9 cellular contexts compared by ENCODE assay signal in genomic region chr2:205868773-205869333, GRCh38.
DNase-seq lines count a peak whose midpoint lies in the region; ATAC-seq and TF ChIP-seq lines count a peak whose summit lies in the region.
"Had no signal": no experiment of that assay in that cellular context is flagged by ENCODE, and none has a peak within 500 bp of the region (broad histone marks: within the 10 kb centered on the region; RNA-seq: fewer than 3 reads in every experiment).

No MANE protein-coding gene starts in this region.

- H3K14ac ChIP-seq in IMR-90 (replicated peaks; ENCODE audit: low read depth, low read length) = no peak overlapping the region

- BruUV-seq in MCF 10A (replicated peaks; lab: Mats Ljungman, UMichigan) (no TSS peak), IMR-90 (replicated peaks; lab: Mats Ljungman, UMichigan) (no TSS peak)

- H3K27me3 Mint-ChIP-seq in MCF 10A (ENCODE audit: insufficient read depth, unreplicated experiment) = no peaks in the 10 kb centered on the region
- H3K27me3 Mint-ChIP-seq in stimulated activated naive CD8-positive, alpha-beta T cell treated with anti-CD3 and anti-CD28 coated beads, Interleukin-15, amount 100 ng/mL, for 72 hours = peaks cover 63% of the 10 kb centered on the region
- H3K27me3 Mint-ChIP-seq in chondrocyte (ENCODE audit: low read depth) = peaks cover 4% of the 10 kb centered on the region

- no peaks in the 10 kb centered on the region for H3K79me1 ChIP-seq in IMR-90 (ENCODE audit: low read depth in 1 of 2, low read length in 2 of 2)

- H4K8ac ChIP-seq in IMR-90 (ENCODE audit: low read depth in 2 of 2, low read length in 2 of 2) = no peak overlapping the region

- DNase-seq in MCF 10A (ENCODE audit: unreplicated experiment) (peak; percentile 50), breast epithelium (ENCODE audit: low spot score in 2 of 2) (no peak), IMR-90 (peak; percentile 61), astrocyte of the hippocampus (ENCODE audit: low read depth, low spot score) (peak; percentile 87), chondrocyte (ENCODE audit: low spot score) (no peak), hypothalamus (lab: John Stamatoyannopoulos, UW) (no peak), anterior cingulate cortex (lab: John Stamatoyannopoulos, UW) (no peak)
- peak; percentile 42 to 69 for DNase-seq in stimulated activated naive CD8-positive, alpha-beta T cell treated with anti-CD3 and anti-CD28 coated beads, Interleukin-15, amount 100 ng/mL, for 72 hours
- DNase-seq: NCI-H1105 treated with DMSO at 0.1 percent for 48 hours had no signal

- H3K56ac ChIP-seq in IMR-90 (ENCODE audit: extremely low read depth, insufficient read depth, low read length) = no peak overlapping the region

- no peak overlapping the region for H3K23ac ChIP-seq in IMR-90 (ENCODE audit: low read depth, low read length)

- no peaks in the 10 kb centered on the region for H3K27me3 ChIP-seq in breast epithelium
- H3K27me3 ChIP-seq in IMR-90 (ENCODE audit: control insufficient read depth, insufficient read depth, low read length) = peaks cover 12% of the 10 kb centered on the region

- TF ChIP-seq CTCF in MCF 10A (IDR thresholded peaks at IDR 0.05; ENCODE audit: unreplicated experiment) (no peak), breast epithelium (IDR thresholded peaks at IDR 0.05) (no peak), IMR-90 (conservative IDR thresholded peaks at IDR 0.05; ENCODE audit: low read depth, low read length) (no peak), chondrocyte (IDR thresholded peaks at IDR 0.05) (no peak)

- no peak overlapping the region for H3K18ac ChIP-seq in IMR-90 (ENCODE audit: low read depth, low read length)

- in situ Hi-C loops in IMR-90 (cut with MboI; ENCODE audit: low sequenced_read_pairs) = no loop called here

- H2BK5ac ChIP-seq in IMR-90 (ENCODE audit: low read depth, low read length, poor library complexity, severe bottlenecking) = no peak overlapping the region

- peak overlapping the region; percentile 8 for H2AFZ ChIP-seq in IMR-90 (replicated peaks; ENCODE audit: low read length, poor library complexity)

- H3K36me3 Mint-ChIP-seq in MCF 10A (ENCODE audit: insufficient read depth, unreplicated experiment) (no peaks in the 10 kb centered on the region), chondrocyte (ENCODE audit: low read depth) (no peaks in the 10 kb centered on the region)

- H3K4me1 ChIP-seq in breast epithelium (no peaks in the 10 kb centered on the region), IMR-90 (ENCODE audit: control insufficient read depth, insufficient read depth, low read length) (no peaks in the 10 kb centered on the region; the same call in 1 of the 2 replicates)

- dilution Hi-C loops in IMR-90 (cut with HindIII; ENCODE audit: low sequenced_read_pairs, unreplicated experiment) = no loop called here

- no peaks in the 10 kb centered on the region for H3K4me1 Mint-ChIP-seq in MCF 10A (ENCODE audit: insufficient read depth, unreplicated experiment)
- peaks cover 20% of the 10 kb centered on the region for H3K4me1 Mint-ChIP-seq in stimulated activated naive CD8-positive, alpha-beta T cell treated with anti-CD3 and anti-CD28 coated beads, Interleukin-15, amount 100 ng/mL, for 72 hours
- H3K4me1 Mint-ChIP-seq in chondrocyte (ENCODE audit: low read depth) = peaks cover 17% of the 10 kb centered on the region

- H3K4me2 ChIP-seq in IMR-90 (ENCODE audit: low read depth, low read length) = no peak overlapping the region

- no CpG with 5 or more reads among the region's 8 CpGs for WGBS in IMR-90 (ENCODE audit: extremely low coverage in 2 of 2, insufficient read length in 1 of 2), 2 experiments

- H3K9me3 Mint-ChIP-seq in MCF 10A (ENCODE audit: unreplicated experiment) (no peaks in the 10 kb centered on the region), chondrocyte (ENCODE audit: low read depth) (no peaks in the 10 kb centered on the region)
- no peaks in the 10 kb centered on the region for H3K9me3 Mint-ChIP-seq in stimulated activated naive CD8-positive, alpha-beta T cell treated with anti-CD3 and anti-CD28 coated beads, Interleukin-15, amount 100 ng/mL, for 72 hours

- TF ChIP-seq POLR2A in breast epithelium (IDR thresholded peaks at IDR 0.05) (no peak), IMR-90 (IDR thresholded peaks at IDR 0.05; ENCODE audit: low read depth, low read length) (no peak)

- no peak for TF ChIP-seq RAD21 in IMR-90 (IDR thresholded peaks at IDR 0.05; ENCODE audit: low read length)

- no peaks in the 10 kb centered on the region for H4K20me1 ChIP-seq in IMR-90 (ENCODE audit: insufficient read depth, low read length)

- ATAC-seq in IMR-90 (ENCODE audit: low read depth) = peak; percentile 74
- ATAC-seq in stimulated activated naive CD8-positive, alpha-beta T cell treated with anti-CD3 and anti-CD28 coated beads, Interleukin-15, amount 100 ng/mL, for 72 hours = peak; percentile 95

- no peaks in the 10 kb centered on the region for H3K36me3 ChIP-seq in breast epithelium
- H3K36me3 ChIP-seq in IMR-90 (ENCODE audit: control insufficient read depth, insufficient read depth, low read length) = no peaks in the 10 kb centered on the region

- H3K9me3 ChIP-seq in breast epithelium (no peaks in the 10 kb centered on the region), IMR-90 (ENCODE audit: control insufficient read depth, insufficient read depth, low read length) (0 out of 2 replicates have a peak, but pooled peaks cover under 1% of the 10 kb centered on the region)

- H3K27ac ChIP-seq in breast epithelium = no peak overlapping the region
- no peak overlapping the region for H3K27ac ChIP-seq in IMR-90 (ENCODE audit: insufficient read depth, low read length)

- H3K4ac ChIP-seq in IMR-90 (ENCODE audit: low read depth, low read length) = no peak overlapping the region

- H3K4me3 ChIP-seq in breast epithelium (no peak overlapping the region), IMR-90 (ENCODE audit: insufficient read depth, low read depth, low read length) (no peak overlapping the region)

- no peak overlapping the region for H2AK9ac ChIP-seq in IMR-90 (replicated peaks; ENCODE audit: low read depth, low read length, poor library complexity)

- H3K9ac ChIP-seq in IMR-90 (ENCODE audit: low read depth, low read length) = no peak overlapping the region

- H2BK120ac ChIP-seq in IMR-90 (ENCODE audit: low read depth, low read length) = no peak overlapping the region

- no peak overlapping the region for H2BK15ac ChIP-seq in IMR-90 (ENCODE audit: low read depth, low read length)

- H4K91ac ChIP-seq in IMR-90 (ENCODE audit: insufficient read depth, low read depth, low read length) = no peak overlapping the region

- H2AK5ac ChIP-seq in IMR-90 (ENCODE audit: low read depth, low read length) = no peak overlapping the region

- CTCF ChIA-PET in MCF 10A (lab: Yijun Ruan, JAX) = interaction anchor here (0.7 kb wide), 1 partner anchor 79 kb away, joined by 5 read pairs; no protein-coding TSS in a partner anchor
- CTCF ChIA-PET in IMR-90 (lab: Yijun Ruan, JAX) = no interaction called here

- H3K4me3 Mint-ChIP-seq in MCF 10A (ENCODE audit: unreplicated experiment) (no peak overlapping the region), chondrocyte (ENCODE audit: unreplicated experiment) (no peak overlapping the region)
- H3K4me3 Mint-ChIP-seq in stimulated activated naive CD8-positive, alpha-beta T cell treated with anti-CD3 and anti-CD28 coated beads, Interleukin-15, amount 100 ng/mL, for 72 hours = peak overlapping the region; percentile 44 to 51

- POLR2A ChIA-PET in MCF 10A (lab: Yijun Ruan, JAX) (no interaction called here), IMR-90 (lab: Charles Lee; ENCODE audit: unreplicated experiment) (no interaction called here)

- no peaks in the 10 kb centered on the region for H3K9me1 ChIP-seq in IMR-90 (ENCODE audit: insufficient read depth, low read length)

- H4K5ac ChIP-seq in IMR-90 (ENCODE audit: low read depth, low read length) = no peak overlapping the region

- no peak overlapping the region for H2BK20ac ChIP-seq in IMR-90 (ENCODE audit: low read depth, low read length)

- intact Hi-C loops in MCF 10A (cut with micrococcal nuclease) = no loop called here
- intact Hi-C loops in breast epithelium (cut with DNase I; ENCODE audit: low total_unique reads) = no loop called here
- intact Hi-C loops in IMR-90 (cut with micrococcal nuclease) = no loop called here

- H3K27ac Mint-ChIP-seq in MCF 10A (ENCODE audit: low read depth, unreplicated experiment) (no peak overlapping the region), chondrocyte (ENCODE audit: unreplicated experiment) (no peak overlapping the region)
- H3K27ac Mint-ChIP-seq in stimulated activated naive CD8-positive, alpha-beta T cell treated with anti-CD3 and anti-CD28 coated beads, Interleukin-15, amount 100 ng/mL, for 72 hours = peak overlapping the region in 1 of 2 donors; percentile 65

TF ChIP-seq in IMR-90, 13 proteins besides CTCF, POLR2A, EP300 and RAD21 (continues in another document):
- TF ChIP-seq USF2 (IDR thresholded peaks at IDR 0.05; ENCODE audit: low read depth, low read length) (peak; percentile 64; the same call in 1 of the 2 replicates), MXI1 (IDR thresholded peaks at IDR 0.05; ENCODE audit: borderline replicate concordance, low read depth, low read length) (no peak), CEBPB (IDR thresholded peaks at IDR 0.05; ENCODE audit: low read depth, low read length) (peak; percentile 98), NFE2L2 (IDR thresholded peaks at IDR 0.05; ENCODE audit: low read depth, low read length) (no peak), MAFK (IDR thresholded peaks at IDR 0.05; ENCODE audit: low read depth, low read length) (no peak), MAZ (IDR thresholded peaks at IDR 0.05; ENCODE audit: borderline replicate concordance, low read depth, low read length) (no peak), BHLHE40 (IDR thresholded peaks at IDR 0.05; ENCODE audit: low read depth, low read length) (no peak), CHD1 (IDR thresholded peaks at IDR 0.05; ENCODE audit: low read depth, low read length) (no peak), FOS (IDR thresholded peaks at IDR 0.05; ENCODE audit: low read depth, low read length) (no peak), SMC3 (IDR thresholded peaks at IDR 0.05; ENCODE audit: low read depth, low read length) (no peak), RFX5 (IDR thresholded peaks at IDR 0.05; ENCODE audit: low read depth, low read length) (no peak)

Comparison
In these comparisons a context has a peak if more than half of its experiments do, and no peak if none do; other contexts are left out.
1. DNase-seq: peak in MCF 10A (single experiment), IMR-90 (single experiment), astrocyte of the hippocampus (single experiment) and stimulated activated naive CD8-positive, alpha-beta T cell treated with anti-CD3 and anti-CD28 coated beads, Interleukin-15, amount 100 ng/mL, for 72 hours (2 of 2); none in breast epithelium (0 of 2), chondrocyte (single experiment), hypothalamus (0 of 51) and anterior cingulate cortex (0 of 58).
2. H3K4me3 Mint-ChIP-seq: peak in stimulated activated naive CD8-positive, alpha-beta T cell treated with anti-CD3 and anti-CD28 coated beads, Interleukin-15, amount 100 ng/mL, for 72 hours (2 of 2); none in MCF 10A (single experiment) and chondrocyte (single experiment).